Comparison of ENCODE assay signal across 1 cellular context in genomic region chrX:124342174-124342867, GRCh38.
TF ChIP-seq lines count a peak whose summit lies in the region.

No MANE protein-coding gene starts in this region.

TF ChIP-seq in GM12878, 131 proteins besides CTCF, POLR2A, EP300 and RAD21:
- TF ChIP-seq TCF3 (IDR thresholded peaks at IDR 0.05; ENCODE audit: borderline replicate concordance, insufficient read depth, low read depth, low read length) (no peak), MEF2A (IDR thresholded peaks at IDR 0.05; ENCODE audit: insufficient read depth, low read depth, low read length) (no peak)
TF ChIP-seq in GM12878: peak in this region for 0.
